ENCODE assay signal across 15 cellular contexts in the genomic region with DNA sequence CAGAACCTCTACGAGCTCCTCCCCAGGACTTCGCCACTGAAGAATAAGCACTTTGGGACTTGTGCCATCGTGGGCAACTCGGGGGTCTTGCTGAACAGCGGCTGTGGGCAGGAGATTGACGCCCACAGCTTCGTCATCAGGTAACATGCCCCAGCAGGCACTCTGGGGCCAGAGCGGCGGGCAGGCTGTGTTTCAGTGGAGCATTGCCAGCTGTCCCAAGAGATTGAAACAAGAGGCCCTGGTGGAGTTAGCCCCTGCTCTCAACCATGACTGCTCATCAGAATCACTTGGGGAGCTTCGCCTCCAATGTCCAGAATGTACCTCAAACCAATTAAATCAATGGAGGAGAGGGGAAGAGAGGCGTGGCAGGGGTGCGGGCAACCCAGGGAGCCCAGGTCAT. TPM values are rescaled to one million over a fixed set of nuclear protein-coding genes. Genes with fewer than 3 reads are reported as not detected.
A peak's percentile ranks its signal among the peaks of the same experiment; 100 is the strongest.
DNase-seq lines count a peak whose midpoint lies in the region; TF ChIP-seq lines count a peak whose summit lies in the region.
"Had no signal": no experiment of that assay in that cellular context is flagged by ENCODE, and none has a peak within 500 bp of the region (broad histone marks: within the 10 kb centered on the region; RNA-seq: fewer than 3 reads in every experiment).

No MANE protein-coding gene starts in this region.

- H3K23ac ChIP-seq in H9 (ENCODE audit: insufficient read length, low read depth, low read length) = no peak overlapping the region

- no peak overlapping the region for H3K4me3 Mint-ChIP-seq in H9
- H3K4me3 Mint-ChIP-seq: CD4-positive, alpha-beta T cell had no signal

- H3K56ac ChIP-seq in H9 (ENCODE audit: insufficient read length, low read depth, low read length) = no peak overlapping the region

- no peak overlapping the region for H3K4ac ChIP-seq in H9 (ENCODE audit: low read depth, low read length)

- no peak for TF ChIP-seq CTCF in thyroid gland (IDR thresholded peaks at IDR 0.05)
- no peak for TF ChIP-seq CTCF in H9 (conservative IDR thresholded peaks at IDR 0.05)

- H3K27me3 ChIP-seq in thyroid gland = no peaks in the 10 kb centered on the region
- no peaks in the 10 kb centered on the region for H3K27me3 ChIP-seq in H9 (ENCODE audit: insufficient read depth, low read length)

- H2AK5ac ChIP-seq in H9 (ENCODE audit: insufficient read length, low read length) = no peak overlapping the region

- H3T11ph ChIP-seq in H9 (ENCODE audit: low read length) = no peak overlapping the region

- no peaks in the 10 kb centered on the region; a peak in 1 of 7 replicates for H3K36me3 Mint-ChIP-seq in H9 (ENCODE audit: insufficient read depth in 1 of 3, low read depth in 3 of 3)

- H3K36me3 ChIP-seq in thyroid gland = no peaks in the 10 kb centered on the region

- H3K18ac ChIP-seq in H9 (ENCODE audit: insufficient read length, low read depth, low read length) = no peak overlapping the region

- H3K27me3 Mint-ChIP-seq in H9 (ENCODE audit: low read depth) = no peaks in the 10 kb centered on the region
- H3K27me3 Mint-ChIP-seq: CD4-positive, alpha-beta T cell had no signal

- H3K79me2 ChIP-seq in H9 (ENCODE audit: insufficient read depth, low read length) = no peaks in the 10 kb centered on the region

- H2BK15ac ChIP-seq in H9 (ENCODE audit: low read depth, low read length) = no peak overlapping the region

- no peak overlapping the region for H2BK5ac ChIP-seq in H9 (ENCODE audit: insufficient read length, low read length)

- WGBS in thyroid gland, 2 donors = 43 to 54% methylated on average over 11 to 12 of the region's 12 CpGs
- WGBS in H9 (ENCODE audit: extremely low coverage, insufficient read length, low lambda C conversion rate) = no CpG with 5 or more reads among the region's 12 CpGs

- H4K8ac ChIP-seq in H9 (replicated peaks; ENCODE audit: insufficient read length, low read depth, low read length) = no peak overlapping the region

- H3K23me2 ChIP-seq in H9 (ENCODE audit: insufficient read length, low read depth, low read length, poor library complexity, severe bottlenecking) = no peaks in the 10 kb centered on the region

- no peak overlapping the region for H3K9ac ChIP-seq in H9 (ENCODE audit: extremely low read depth, insufficient read length, low read length)

- no peak overlapping the region for H4K91ac ChIP-seq in H9 (ENCODE audit: insufficient read length, low read depth, low read length)

- H3K27ac Mint-ChIP-seq in H9 = no peak overlapping the region
- H3K27ac Mint-ChIP-seq: CD4-positive, alpha-beta T cell had no signal

- DNase-seq in NCI-H1105 treated with DMSO at 0.1 percent for 48 hours (lab: John Stamatoyannopoulos, UW) = peak; percentile 45
- DNase-seq in NCI-H1105 (lab: John Stamatoyannopoulos, UW) = no peak
- peak; percentile 75 for DNase-seq in DMS 273 (lab: John Stamatoyannopoulos, UW; ENCODE audit: unreplicated experiment)
- peak; percentile 7 for DNase-seq in NCI-H69 (lab: John Stamatoyannopoulos, UW)
- DNase-seq in thyroid gland = peak; percentile 34 to 49
- no peak for DNase-seq in H9
- no peak for DNase-seq in germinal center (ENCODE audit: low spot score)
- DNase-seq: ACHN; C1 segment of cervical spinal cord; Calu3; CD4-positive, alpha-beta T cell; DMS153; GF-D8 had no signal

- no peak overlapping the region for H2BK12ac ChIP-seq in H9 (ENCODE audit: insufficient read length, low read depth, low read length)

- H3K9me3 ChIP-seq in thyroid gland (no peaks in the 10 kb centered on the region), H9 (ENCODE audit: control insufficient read depth, low read depth, low read length) (no peaks in the 10 kb centered on the region)

- no peak overlapping the region for H3K4me2 ChIP-seq in H9 (ENCODE audit: insufficient read depth, insufficient read length, low read length)

- no peak for TF ChIP-seq POLR2A in thyroid gland (IDR thresholded peaks at IDR 0.05)

- no peak overlapping the region for H2BK120ac ChIP-seq in H9 (ENCODE audit: low read depth, low read length, poor library complexity, severe bottlenecking)

- no peaks in the 10 kb centered on the region for H3K79me1 ChIP-seq in H9 (ENCODE audit: insufficient read depth, low read depth, low read length, poor library complexity, severe bottlenecking)

- no peak overlapping the region for H3K14ac ChIP-seq in H9 (ENCODE audit: insufficient read depth, low read length)

- intact Hi-C loops in thyroid gland (cut with DNase I) = no loop called here

- no peaks in the 10 kb centered on the region for H4K20me1 ChIP-seq in H9 (ENCODE audit: control insufficient read depth, insufficient read depth, insufficient read length)

- H3K4me1 ChIP-seq in thyroid gland = peaks cover 0 to 13% of the 10 kb centered on the region in 2 donors
- no peaks in the 10 kb centered on the region for H3K4me1 ChIP-seq in H9 (ENCODE audit: insufficient read depth, low read length)

- no peaks in the 10 kb centered on the region for H3K9me3 Mint-ChIP-seq in H9
- H3K9me3 Mint-ChIP-seq: CD4-positive, alpha-beta T cell had no signal

- no peak overlapping the region for H3K4me3 ChIP-seq in thyroid gland (replicated peaks in 1 of 3)

- H3K4me1 Mint-ChIP-seq in H9 = no peaks in the 10 kb centered on the region

- no peak overlapping the region for H2AFZ ChIP-seq in H9 (ENCODE audit: low read length)

- H3K27ac ChIP-seq in thyroid gland (no peak overlapping the region), H9 (ENCODE audit: insufficient read length, low read depth, low read length) (no peak overlapping the region)

- no peak overlapping the region for H4K5ac ChIP-seq in H9 (ENCODE audit: insufficient read length, low read depth, low read length)

- H2BK20ac ChIP-seq in H9 (ENCODE audit: low read depth, low read length, poor library complexity, severe bottlenecking) = no peak overlapping the region

RNA-seq across cellular contexts. Expression of a gene that starts 44.8 kb away (rescaled TPM):
- 1 to 10 TPM in 1 of 4 donors, under 1 TPM in 1, not detected in 2; under 0.01 to 4.3 TPM for total RNA-seq in thyroid gland
- 1.8 and 3.2 TPM in 2 replicates for total RNA-seq in H9 (2021)
- total RNA-seq: A172; Calu3; CD4-positive, alpha-beta T cell; HepG2 had no signal

Comparison
In these comparisons a context has a peak if more than half of its experiments do, and no peak if none do; other contexts are left out.
1. DNase-seq: peak in NCI-H1105 treated with DMSO at 0.1 percent for 48 hours (single experiment), DMS 273 (single experiment), NCI-H69 (single experiment) and thyroid gland (2 of 2); none in NCI-H1105 (single experiment), H9 (single experiment) and germinal center (single experiment).